Comparison of ENCODE assay signal across 33 cellular contexts in the genomic region with DNA sequence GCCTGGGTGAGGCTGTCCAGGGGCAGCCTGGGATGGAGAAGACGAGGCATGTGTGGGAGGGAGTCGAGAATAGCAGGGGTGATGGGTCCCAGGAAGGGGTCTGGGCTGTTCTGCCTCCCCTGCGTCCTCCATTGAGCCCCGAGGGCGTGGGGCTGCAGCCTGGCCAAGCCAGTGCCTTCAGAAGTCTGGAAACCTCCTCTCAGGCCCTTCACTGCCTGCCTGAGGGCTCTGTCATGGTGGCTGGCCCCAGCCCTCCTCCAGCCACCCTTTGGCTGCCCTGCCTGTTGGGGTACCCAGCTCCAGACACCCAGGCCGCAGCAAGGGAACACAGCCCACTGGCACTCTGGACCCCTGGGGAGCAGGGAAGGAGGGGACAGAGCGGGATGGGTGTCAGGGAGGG.
"Had no signal": no experiment of that assay in that cellular context is flagged by ENCODE, and none has a peak within 500 bp of the region (broad histone marks: within the 10 kb centered on the region; RNA-seq: fewer than 3 reads in every experiment).

No MANE protein-coding gene starts in this region.

- H3K36me3 ChIP-seq: adrenal gland, ascending aorta, brain microvascular endothelial cell, breast epithelium, cardiac muscle cell had no signal

- H3K27ac ChIP-seq: adrenal gland, ascending aorta, body of pancreas, brain microvascular endothelial cell, breast epithelium, cardiac muscle cell had no signal

- H3K9me3 ChIP-seq: adrenal gland, ascending aorta, body of pancreas, breast epithelium had no signal

- H3K4me3 ChIP-seq: adrenal gland, ascending aorta, body of pancreas, breast epithelium, cardiac muscle cell had no signal

- ATAC-seq: activated naive CD4-positive, alpha-beta T cell treated with anti-CD3 and anti-CD28 coated beads, Interleukin-2, amount 50 U/mL, for 72 hours; activated naive CD8-positive, alpha-beta T cell treated with anti-CD3 and anti-CD28 coated beads, Interleukin-2, amount 50 U/mL, for 24 hours; activated T-cell treated with anti-CD3 and anti-CD28 coated beads, Interleukin-2, amount 50 U/mL, for 4 hours; activated T-cell treated with anti-CD3 and anti-CD28 coated beads, Interleukin-2, amount 50 U/mL, for 72 hours; activated T-helper 17 cell treated with anti-CD3 and anti-CD28 coated beads, Interleukin-2, amount 50 U/mL, for 72 hours; body of pancreas had no signal

- DNase-seq: activated effector memory CD4-positive, alpha-beta T cell treated with anti-CD3 and anti-CD28 coated beads, Interleukin-2, amount 50 U/mL, for 16 hours; activated effector memory CD4-positive, alpha-beta T cell treated with Interleukin-2 at 50 U/mL for 16 hours; activated gamma-delta T cell; activated gamma-delta T cell treated with Interleukin-2 at 50 U/mL for 16 hours; activated naive CD4-positive, alpha-beta T cell; activated naive CD4-positive, alpha-beta T cell treated with anti-CD3 and anti-CD28 coated beads for 36 hours; activated naive CD4-positive, alpha-beta T cell treated with anti-CD3 and anti-CD28 coated beads, Interleukin-2, amount 10 ng/mL, durations not matched to agents 7 days and 5 days; activated naive CD4-positive, alpha-beta T cell treated with anti-CD3 and anti-CD28 coated beads, Interleukin-2, amount 50 U/mL, for 16 hours; activated naive CD4-positive, alpha-beta T cell treated with Interleukin-2 at 50 U/mL for 16 hours; activated naive CD8-positive, alpha-beta T cell treated with anti-CD3 and anti-CD28 coated beads for 36 hours; activated naive CD8-positive, alpha-beta T cell treated with anti-CD3 and anti-CD28 coated beads, Interleukin-2, amount 10 ng/mL, durations not matched to agents 7 days and 5 days; activated naive CD8-positive, alpha-beta T cell treated with anti-CD3 and anti-CD28 coated beads, Interleukin-2, amount 50 U/mL, for 24 hours; activated T-cell treated with anti-CD3 and anti-CD28 coated beads for 4 hours; activated T-cell treated with anti-CD3 and anti-CD28 coated beads, Interleukin-2, amount 50 U/mL, for 1 hour; activated T-cell treated with anti-CD3 and anti-CD28 coated beads, Interleukin-2, amount 50 U/mL, for 24 hours; activated T-cell treated with anti-CD3 and anti-CD28 coated beads, Interleukin-2, amount 50 U/mL, for 4 hours; activated T-cell treated with anti-CD3 and anti-CD28 coated beads, Interleukin-2, amount 50 U/mL, for 48 hours; activated T-cell treated with anti-CD3 and anti-CD28 coated beads, Interleukin-2, amount 50 U/mL, for 72 hours; adrenal gland; amniotic stem cell; amygdala; anterior cingulate cortex; aorta; body of pancreas; brain microvascular endothelial cell; caudate nucleus; central memory CD4-positive, alpha-beta T cell; cerebellar nuclear complex had no signal

- H3K4me1 ChIP-seq: adrenal gland, ascending aorta, body of pancreas, breast epithelium had no signal
